In genomic region chr6:105926318-105926717, GRCh38 we compare ENCODE assay signal across 14 cellular contexts.
"Had no signal": no experiment of that assay in that cellular context is flagged by ENCODE, and none has a peak within 500 bp of the region (broad histone marks: within the 10 kb centered on the region; RNA-seq: fewer than 3 reads in every experiment).

No MANE protein-coding gene starts in this region.

- H3K27ac Mint-ChIP-seq: naive thymus-derived CD4-positive, alpha-beta T cell; nephron progenitor cell had no signal

- H3K4me3 Mint-ChIP-seq: naive thymus-derived CD4-positive, alpha-beta T cell; nephron progenitor cell had no signal

- ATAC-seq: esophagus mucosa; heart left ventricle; naive thymus-derived CD4-positive, alpha-beta T cell; right lobe of liver had no signal

- DNase-seq: dorsolateral prefrontal cortex; effector memory CD4-positive, alpha-beta T cell; heart left ventricle; hypothalamus; kidney glomerular epithelial cell; naive thymus-derived CD4-positive, alpha-beta T cell; nephron progenitor cell; right lobe of liver; spleen; stimulated activated naive CD4-positive, alpha-beta T cell treated with Interleukin-2 at 50 U/mL for 16 hours; tibial artery; upper lobe of left lung; uterus had no signal
